37 cellular contexts compared by ENCODE assay signal in the genomic region with DNA sequence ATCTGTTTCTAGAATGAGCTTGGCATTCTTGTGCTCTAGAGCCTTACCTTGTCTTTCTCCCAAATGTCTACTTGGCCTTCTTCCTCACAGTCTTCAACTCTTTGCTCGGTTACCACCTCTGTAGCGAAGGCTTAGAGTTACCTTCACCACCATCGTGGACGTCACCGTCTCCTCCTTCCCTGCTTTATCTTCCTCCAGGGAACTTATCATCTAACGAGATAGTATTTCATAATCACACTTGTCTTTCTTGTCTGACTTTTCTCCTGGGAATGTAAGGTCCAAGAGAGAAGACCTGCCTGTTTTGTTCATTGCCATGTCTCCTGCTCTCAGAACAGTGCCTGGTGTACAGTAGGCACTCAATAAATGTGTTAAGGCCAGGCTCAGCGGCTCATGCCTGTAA.
"Had no signal": no experiment of that assay in that cellular context is flagged by ENCODE, and none has a peak within 500 bp of the region (broad histone marks: within the 10 kb centered on the region; RNA-seq: fewer than 3 reads in every experiment).

No MANE protein-coding gene starts in this region.

- H3K4me1 ChIP-seq: adrenal gland, ascending aorta, body of pancreas, breast epithelium had no signal

- H3K27ac Mint-ChIP-seq: activated B cell treated with CpG ODN at 0.5 μM for 24 hours; activated CD4-positive, alpha-beta memory T cell treated with anti-CD3 and anti-CD28 coated beads for 36 hours; activated CD4-positive, alpha-beta T cell treated with anti-CD3 and anti-CD28 coated beads, Interleukin-2, amount 10 ng/mL, durations not matched to agents 24 days and 14 days; activated CD8-positive, alpha-beta T cell treated with anti-CD3 and anti-CD28 coated beads for 36 hours; activated naive CD4-positive, alpha-beta T cell treated with anti-CD3 and anti-CD28 coated beads for 36 hours; activated naive CD4-positive, alpha-beta T cell treated with anti-CD3 and anti-CD28 coated beads, Interleukin-2, amount 50 U/mL, for 72 hours; activated naive CD8-positive, alpha-beta T cell treated with anti-CD3 and anti-CD28 coated beads for 36 hours; activated T-cell treated with anti-CD3 and anti-CD28 coated beads, Interleukin-2, amount 50 U/mL, for 72 hours; activated T-helper 1 cell treated with anti-CD3 and anti-CD28 coated beads, Interleukin-12 subunit alpha, Interleukin-12 subunit beta, Interleukin-2, Interleukin-4 antibody, amounts not matched to agents 30 ng/mL and 10 ng/mL and 1 ng/mL, durations not matched to agents 14 hours and 24 hours and 36 hours; activated T-helper 17 cell treated with anti-CD3 and anti-CD28 coated beads, Interleukin-2, amount 50 U/mL, for 72 hours; T-helper 1 cell treated with Interleukin-12 subunit alpha and Interleukin-12 subunit beta and Interleukin-4 antibody, amounts not matched to agents 30 μg/mL and 1 μg/mL, for 36 hours; T-helper 2 cell treated with Interferon-gamma antibody and Interleukin-4, amounts not matched to agents 5 μg/mL and 100 μg/mL, for 36 hours had no signal

- H3K9me3 ChIP-seq: adrenal gland, ascending aorta, body of pancreas, breast epithelium had no signal

- ATAC-seq: activated CD8-positive, alpha-beta T cell treated with anti-CD3 and anti-CD28 coated beads for 36 hours; activated naive CD4-positive, alpha-beta T cell treated with anti-CD3 and anti-CD28 coated beads, Interleukin-2, amount 50 U/mL, for 72 hours; activated T-cell treated with anti-CD3 and anti-CD28 coated beads, Interleukin-2, amount 50 U/mL, for 4 hours; activated T-cell treated with anti-CD3 and anti-CD28 coated beads, Interleukin-2, amount 50 U/mL, for 72 hours; activated T-helper 17 cell treated with anti-CD3 and anti-CD28 coated beads, Interleukin-2, amount 50 U/mL, for 72 hours; body of pancreas had no signal

- H3K36me3 Mint-ChIP-seq: activated naive CD8-positive, alpha-beta T cell treated with anti-CD3 and anti-CD28 coated beads for 36 hours had no signal

- H3K4me3 Mint-ChIP-seq: activated B cell treated with CpG ODN at 0.5 μM for 24 hours; activated CD4-positive, alpha-beta memory T cell treated with anti-CD3 and anti-CD28 coated beads for 36 hours; activated CD4-positive, alpha-beta T cell treated with anti-CD3 and anti-CD28 coated beads, Interleukin-2, amount 10 ng/mL, durations not matched to agents 24 days and 14 days; activated CD8-positive, alpha-beta T cell treated with anti-CD3 and anti-CD28 coated beads for 36 hours; activated naive CD4-positive, alpha-beta T cell treated with anti-CD3 and anti-CD28 coated beads for 36 hours; activated naive CD8-positive, alpha-beta T cell treated with anti-CD3 and anti-CD28 coated beads for 36 hours; activated T-cell treated with anti-CD3 and anti-CD28 coated beads, Interleukin-2, amount 50 U/mL, for 4 hours; activated T-cell treated with anti-CD3 and anti-CD28 coated beads, Interleukin-2, amount 50 U/mL, for 72 hours; activated T-helper 1 cell treated with anti-CD3 and anti-CD28 coated beads, Interleukin-12 subunit alpha, Interleukin-12 subunit beta, Interleukin-2, Interleukin-4 antibody, amounts not matched to agents 30 ng/mL and 10 ng/mL and 1 ng/mL, durations not matched to agents 14 hours and 24 hours and 36 hours; activated T-helper 17 cell treated with anti-CD3 and anti-CD28 coated beads, Interleukin-2, amount 50 U/mL, for 72 hours; T-helper 1 cell treated with Interleukin-12 subunit alpha and Interleukin-12 subunit beta and Interleukin-4 antibody, amounts not matched to agents 30 μg/mL and 1 μg/mL, for 36 hours; T-helper 2 cell treated with Interferon-gamma antibody and Interleukin-4, amounts not matched to agents 5 μg/mL and 100 μg/mL, for 36 hours had no signal

- H3K4me3 ChIP-seq: adrenal gland, ascending aorta, body of pancreas, breast epithelium had no signal

- H3K4me1 Mint-ChIP-seq: activated B cell treated with CpG ODN at 0.5 μM for 24 hours; activated CD4-positive, alpha-beta T cell treated with anti-CD3 and anti-CD28 coated beads, Interleukin-2, amount 10 ng/mL, durations not matched to agents 24 days and 14 days; activated naive CD8-positive, alpha-beta T cell treated with anti-CD3 and anti-CD28 coated beads for 36 hours; activated T-helper 17 cell treated with anti-CD3 and anti-CD28 coated beads, Interleukin-2, amount 50 U/mL, for 72 hours had no signal

- H3K27me3 Mint-ChIP-seq: activated B cell treated with CpG ODN at 0.5 μM for 24 hours; activated CD4-positive, alpha-beta memory T cell treated with anti-CD3 and anti-CD28 coated beads for 36 hours; activated CD4-positive, alpha-beta T cell treated with anti-CD3 and anti-CD28 coated beads, Interleukin-2, amount 10 ng/mL, durations not matched to agents 24 days and 14 days; activated T-helper 17 cell treated with anti-CD3 and anti-CD28 coated beads, Interleukin-2, amount 50 U/mL, for 72 hours had no signal

- H3K27ac ChIP-seq: adrenal gland, ascending aorta, body of pancreas, brain microvascular endothelial cell, breast epithelium, VCaP had no signal

- FAIRE-seq: TTC549 had no signal

- H3K36me3 ChIP-seq: adrenal gland, ascending aorta, brain microvascular endothelial cell, breast epithelium had no signal

- DNase-seq: activated B cell treated with CpG ODN at 0.5 μM for 24 hours; activated CD4-positive, alpha-beta memory T cell treated with anti-CD3 and anti-CD28 coated beads for 36 hours; activated CD4-positive, alpha-beta T cell treated with anti-CD3 and anti-CD28 coated beads for 4 hours; activated CD4-positive, alpha-beta T cell treated with anti-CD3 and anti-CD28 coated beads, Interleukin-2, amount 10 ng/mL, durations not matched to agents 24 days and 14 days; activated CD4-positive, alpha-beta T cell treated with anti-CD3 and anti-CD28 coated beads, Interleukin-2, amount 50 U/mL, for 1 hour; activated CD4-positive, alpha-beta T cell treated with anti-CD3 and anti-CD28 coated beads, Interleukin-2, amount 50 U/mL, for 4 hours; activated CD4-positive, CD25-positive, alpha-beta regulatory T cell treated with anti-CD3 and anti-CD28 coated beads, Interleukin-2, amount 50 U/mL, for 72 hours; activated CD8-positive, alpha-beta memory T cell treated with anti-CD3 and anti-CD28 coated beads, Interleukin-2, amount 50 U/mL, for 4 hours; activated CD8-positive, alpha-beta T cell treated with anti-CD3 and anti-CD28 coated beads for 36 hours; activated effector memory CD4-positive, alpha-beta T cell treated with anti-CD3 and anti-CD28 coated beads, Interleukin-2, amount 50 U/mL, for 16 hours; activated gamma-delta T cell treated with Interleukin-2 at 50 U/mL for 16 hours; activated naive CD4-positive, alpha-beta T cell; activated naive CD4-positive, alpha-beta T cell treated with anti-CD3 and anti-CD28 coated beads for 36 hours; activated naive CD4-positive, alpha-beta T cell treated with anti-CD3 and anti-CD28 coated beads, Interleukin-2, amount 50 U/mL, for 16 hours; activated naive CD8-positive, alpha-beta T cell treated with anti-CD3 and anti-CD28 coated beads for 36 hours; activated T-cell treated with anti-CD3 and anti-CD28 coated beads for 4 hours; activated T-cell treated with anti-CD3 and anti-CD28 coated beads, Interleukin-2, amount 50 U/mL, for 1 hour; activated T-cell treated with anti-CD3 and anti-CD28 coated beads, Interleukin-2, amount 50 U/mL, for 4 hours; activated T-cell treated with anti-CD3 and anti-CD28 coated beads, Interleukin-2, amount 50 U/mL, for 72 hours; adrenal gland; amygdala; anterior cingulate cortex; body of pancreas; brain microvascular endothelial cell; central memory CD4-positive, alpha-beta T cell; T-helper 1 cell; T-helper 2 cell; T-helper 9 cell had no signal

- H3K27me3 ChIP-seq: adrenal gland, ascending aorta, body of pancreas, brain microvascular endothelial cell, breast epithelium had no signal

- H3K9me3 Mint-ChIP-seq: activated CD4-positive, alpha-beta memory T cell treated with anti-CD3 and anti-CD28 coated beads for 36 hours; activated naive CD4-positive, alpha-beta T cell treated with anti-CD3 and anti-CD28 coated beads for 36 hours; activated naive CD8-positive, alpha-beta T cell treated with anti-CD3 and anti-CD28 coated beads for 36 hours; activated T-cell treated with anti-CD3 and anti-CD28 coated beads, Interleukin-2, amount 50 U/mL, for 4 hours; activated T-helper 17 cell treated with anti-CD3 and anti-CD28 coated beads, Interleukin-2, amount 50 U/mL, for 72 hours had no signal
